In genomic region chr1:74583365-74583764, GRCh38 we compare ENCODE assay signal across 22 cellular contexts.
A peak's percentile ranks its signal among the peaks of the same experiment; 100 is the strongest.
DNase-seq lines count a peak whose midpoint lies in the region; ATAC-seq, FAIRE-seq and TF ChIP-seq lines count a peak whose summit lies in the region.
"Had no signal": no experiment of that assay in that cellular context is flagged by ENCODE, and none has a peak within 500 bp of the region (broad histone marks: within the 10 kb centered on the region; RNA-seq: fewer than 3 reads in every experiment).

No MANE protein-coding gene starts in this region.

- TF ChIP-seq POLR2A in stomach (IDR thresholded peaks at IDR 0.05), result no peak

- H3K27me3 ChIP-seq in stomach, result no peaks in the 10 kb centered on the region
- H3K27me3 ChIP-seq: BLaER1 treated with 17β-estradiol and CSF1 and Interleukin-3, amounts not matched to agents 10 nM and 100 nM had no signal

- H3K9me3 ChIP-seq in stomach, result no peaks in the 10 kb centered on the region
- H3K9me3 ChIP-seq: A549; BLaER1 treated with 17β-estradiol and CSF1 and Interleukin-3, amounts not matched to agents 10 nM and 100 nM; HAP-1 had no signal

- in situ Hi-C loops in ACHN (cut with HindIII; ENCODE audit: low pct_ligation_motif_present, low pct_unique_long_range_greater_than_20kb, low sequenced_read_pairs), result no loop called here

- DNase-seq in D721Med (ENCODE audit: insufficient read length, low spot score), result no peak
- no peak for DNase-seq in NCI-H510A treated with DMSO at 0.1 percent for 48 hours (lab: John Stamatoyannopoulos, UW)
- DNase-seq in HPDE6-E6E7 (ENCODE audit: extremely low spot score), result no peak
- DNase-seq in ACHN, result no peak
- DNase-seq in stomach, result no peak
- DNase-seq: Calu3; CD8-positive, alpha-beta T cell; DMS 273 treated with DMSO at 0.1 percent for 48 hours; DMS53; DND-41; GM23248; KG1 had no signal

- peak; percentile 32 for FAIRE-seq in D721Med (lab: Jason Lieb, UNC)
- FAIRE-seq: A549, G401.6, GM12892, GM19239 had no signal

- peak; percentile 52 for ATAC-seq in GM19035 (IDR thresholded peaks at IDR 0.05; ENCODE audit: unreplicated experiment)
- peak; percentile 47 for ATAC-seq in HG02938 (IDR thresholded peaks at IDR 0.05; ENCODE audit: unreplicated experiment)
- peak; percentile 31 for ATAC-seq in HG03565 (IDR thresholded peaks at IDR 0.05; ENCODE audit: unreplicated experiment)
- ATAC-seq: A549; CD8-positive, alpha-beta T cell had no signal

- intact Hi-C loops in stomach (cut with DNase I; ENCODE audit: low total_unique reads), result no loop called here

- H3K4me1 ChIP-seq in stomach, result no peaks in the 10 kb centered on the region
- H3K4me1 ChIP-seq: A549; BLaER1 treated with 17β-estradiol and CSF1 and Interleukin-3, amounts not matched to agents 10 nM and 100 nM; HAP-1 had no signal

- H3K4me3 ChIP-seq in stomach, result no peak overlapping the region
- H3K4me3 ChIP-seq: A549; BLaER1 treated with 17β-estradiol and CSF1 and Interleukin-3, amounts not matched to agents 10 nM and 100 nM; GM23248; HAP-1 had no signal

- no peak for TF ChIP-seq EP300 in stomach (IDR thresholded peaks at IDR 0.05)

- WGBS in stomach, 5 donors, result 78 to 85% (median 81%) methylated on average over 3 of the region's 3 CpGs

- TF ChIP-seq CTCF in D721Med (IDR thresholded peaks at IDR 0.05; ENCODE audit: insufficient read depth, missing control alignments) (no peak), stomach (IDR thresholded peaks at IDR 0.05) (no peak)

- no peak overlapping the region for H3K27ac ChIP-seq in stomach
- H3K27ac ChIP-seq: 22Rv1; A549; BLaER1 treated with 17β-estradiol and CSF1 and Interleukin-3, amounts not matched to agents 10 nM and 100 nM; GM23248 had no signal

- no peaks in the 10 kb centered on the region for H3K36me3 ChIP-seq in stomach
- H3K36me3 ChIP-seq: BLaER1 treated with 17β-estradiol and CSF1 and Interleukin-3, amounts not matched to agents 10 nM and 100 nM; HAP-1 had no signal
